Comparison of ENCODE assay signal across 28 cellular contexts in genomic region chr6:52642381-52642780, GRCh38. TPM values are rescaled to one million over a fixed set of nuclear protein-coding genes. Genes with fewer than 3 reads are reported as not detected.
DNase-seq lines count a peak whose midpoint lies in the region; ATAC-seq and TF ChIP-seq lines count a peak whose summit lies in the region.
"Had no signal": no experiment of that assay in that cellular context is flagged by ENCODE, and none has a peak within 500 bp of the region (broad histone marks: within the 10 kb centered on the region; RNA-seq: fewer than 3 reads in every experiment).

No MANE protein-coding gene starts in this region.

- H3K27ac Mint-ChIP-seq in dendritic cell treated with granulocyte-macrophage colony-stimulating factor and Interleukin-4, amounts not matched to agents 40 ng/mL and 50 ng/mL, for 4 days: peak overlapping the region; percentile 90
- no peak overlapping the region for H3K27ac Mint-ChIP-seq in HFFc6
- H3K27ac Mint-ChIP-seq: activated naive CD4-positive, alpha-beta T cell treated with anti-CD3 and anti-CD28 coated beads for 36 hours; activated T-helper 1 cell treated with anti-CD3 and anti-CD28 coated beads, Interleukin-12 subunit alpha, Interleukin-12 subunit beta, Interleukin-2, Interleukin-4 antibody, amounts not matched to agents 30 ng/mL and 10 ng/mL and 1 ng/mL, durations not matched to agents 14 hours and 24 hours and 36 hours; CD8-positive, alpha-beta T cell; T-cell had no signal

- peak overlapping the region in 4 of 11 experiments; percentile 41 to 74 (median 61); a peak in 8 of 22 replicates for H3K9ac ChIP-seq in BLaER1 treated with 17β-estradiol and CSF1 and Interleukin-3, amounts not matched to agents 10 nM and 100 nM

- no peak for ATAC-seq in GM19455 (IDR thresholded peaks at IDR 0.05; ENCODE audit: unreplicated experiment)
- ATAC-seq in HG03095 (IDR thresholded peaks at IDR 0.05; ENCODE audit: unreplicated experiment): no peak
- ATAC-seq: activated CD4-positive, CD25-positive, alpha-beta regulatory T cell treated with anti-CD3 and anti-CD28 coated beads, Interleukin-2, amount 50 U/mL, for 24 hours; CD8-positive, alpha-beta T cell; T-cell had no signal

- 0 out of 20 replicates have a peak overlapping the region, but pooled peaks of 1 of the 10 experiments have one; percentile 10 for H3K4me3 ChIP-seq in BLaER1 treated with 17β-estradiol and CSF1 and Interleukin-3, amounts not matched to agents 10 nM and 100 nM
- H3K4me3 ChIP-seq in ovary: no peak overlapping the region
- H3K4me3 ChIP-seq: adrenal gland, MG63, Peyer's patch, prostate gland, sigmoid colon, suprapubic skin had no signal

- no peak for TF ChIP-seq CTCF in HFFc6 (IDR thresholded peaks at IDR 0.05)
- no peak for TF ChIP-seq CTCF in ovary (IDR thresholded peaks at IDR 0.05)

- peaks cover 0 to 14% (median 0%) of the 10 kb centered on the region in 11 experiments; a peak in 3 of 22 replicates for H3K9me3 ChIP-seq in BLaER1 treated with 17β-estradiol and CSF1 and Interleukin-3, amounts not matched to agents 10 nM and 100 nM (replicated peaks in 1 of 11)
- no peaks in the 10 kb centered on the region for H3K9me3 ChIP-seq in ovary
- H3K9me3 ChIP-seq: adrenal gland, MG63, Peyer's patch, prostate gland, sigmoid colon, suprapubic skin had no signal

- peaks cover 3% of the 10 kb centered on the region for H3K27me3 Mint-ChIP-seq in dendritic cell treated with granulocyte-macrophage colony-stimulating factor and Interleukin-4, amounts not matched to agents 40 ng/mL and 50 ng/mL, for 4 days
- peaks cover 2% of the 10 kb centered on the region; the same call in 1 of the 2 replicates for H3K27me3 Mint-ChIP-seq in HFFc6 (ENCODE audit: insufficient read depth)

- 56 to 59% (median 58%) methylated on average over 2 of the region's 2 CpGs for WGBS in ovary, 3 donors

- no peaks in the 10 kb centered on the region for H3K9me3 Mint-ChIP-seq in dendritic cell treated with granulocyte-macrophage colony-stimulating factor and Interleukin-4, amounts not matched to agents 40 ng/mL and 50 ng/mL, for 4 days
- H3K9me3 Mint-ChIP-seq in HFFc6: no peaks in the 10 kb centered on the region
- H3K9me3 Mint-ChIP-seq: activated naive CD4-positive, alpha-beta T cell treated with anti-CD3 and anti-CD28 coated beads for 36 hours; activated T-helper 1 cell treated with anti-CD3 and anti-CD28 coated beads, Interleukin-12 subunit alpha, Interleukin-12 subunit beta, Interleukin-2, Interleukin-4 antibody, amounts not matched to agents 30 ng/mL and 10 ng/mL and 1 ng/mL, durations not matched to agents 14 hours and 24 hours and 36 hours; brain; CD8-positive, alpha-beta T cell; T-cell had no signal

- H3K36me3 Mint-ChIP-seq in dendritic cell treated with granulocyte-macrophage colony-stimulating factor and Interleukin-4, amounts not matched to agents 40 ng/mL and 50 ng/mL, for 4 days (ENCODE audit: low read depth): no peaks in the 10 kb centered on the region
- H3K36me3 Mint-ChIP-seq in HFFc6 (ENCODE audit: low read depth): no peaks in the 10 kb centered on the region
- H3K36me3 Mint-ChIP-seq: brain; CD8-positive, alpha-beta T cell; T-cell had no signal

- H3K4me1 ChIP-seq in BLaER1 treated with 17β-estradiol and CSF1 and Interleukin-3, amounts not matched to agents 10 nM and 100 nM: peaks cover 11 to 83% (median 22%) of the 10 kb centered on the region in 10 experiments
- H3K4me1 ChIP-seq in ovary (ENCODE audit: insufficient read depth): no peaks in the 10 kb centered on the region
- H3K4me1 ChIP-seq: adrenal gland, Peyer's patch, prostate gland, sigmoid colon had no signal

- H3K4me3 Mint-ChIP-seq in dendritic cell treated with granulocyte-macrophage colony-stimulating factor and Interleukin-4, amounts not matched to agents 40 ng/mL and 50 ng/mL, for 4 days: no peak overlapping the region
- H3K4me3 Mint-ChIP-seq in HFFc6: no peak overlapping the region
- H3K4me3 Mint-ChIP-seq: activated naive CD4-positive, alpha-beta T cell treated with anti-CD3 and anti-CD28 coated beads for 36 hours; activated T-helper 1 cell treated with anti-CD3 and anti-CD28 coated beads, Interleukin-12 subunit alpha, Interleukin-12 subunit beta, Interleukin-2, Interleukin-4 antibody, amounts not matched to agents 30 ng/mL and 10 ng/mL and 1 ng/mL, durations not matched to agents 14 hours and 24 hours and 36 hours; brain; CD8-positive, alpha-beta T cell; T-cell had no signal

- peak overlapping the region; percentile 39 to 88 (median 65); a peak in 20 of 22 replicates for H3K4me2 ChIP-seq in BLaER1 treated with 17β-estradiol and CSF1 and Interleukin-3, amounts not matched to agents 10 nM and 100 nM

- no peaks in the 10 kb centered on the region for H3K27me3 ChIP-seq in BLaER1 treated with 17β-estradiol and CSF1 and Interleukin-3, amounts not matched to agents 10 nM and 100 nM
- H3K27me3 ChIP-seq in ovary: no peaks in the 10 kb centered on the region
- H3K27me3 ChIP-seq: Peyer's patch, sigmoid colon had no signal

- DNase-seq in NCI-H1105 (lab: John Stamatoyannopoulos, UW) (peak; percentile 74), NCI-H69 (lab: John Stamatoyannopoulos, UW) (peak; percentile 88), HFFc6 (no peak), ovary (no peak)
- DNase-seq: activated CD4-positive, alpha-beta T cell treated with anti-CD3 and anti-CD28 coated beads, Interleukin-2, amount 50 U/mL, for 48 hours; activated CD8-positive, alpha-beta memory T cell treated with anti-CD3 and anti-CD28 coated beads, Interleukin-2, amount 50 U/mL, for 4 hours; activated naive CD4-positive, alpha-beta T cell treated with anti-CD3 and anti-CD28 coated beads for 36 hours; adrenal gland; CD8-positive, alpha-beta T cell; cerebellar nuclear complex; NCI-H187; NCI-H345; Peyer's patch; SIG-M5; sigmoid colon; stimulated activated CD4-positive, alpha-beta T cell treated with anti-CD3 and anti-CD28 coated beads, Interleukin-15, amount 100 ng/mL, for 24 hours; stimulated activated naive CD4-positive, alpha-beta T cell; T-cell had no signal

- TF ChIP-seq EP300 in ovary (IDR thresholded peaks at IDR 0.05): no peak

- no peaks in the 10 kb centered on the region for H3K36me3 ChIP-seq in BLaER1 treated with 17β-estradiol and CSF1 and Interleukin-3, amounts not matched to agents 10 nM and 100 nM
- no peaks in the 10 kb centered on the region for H3K36me3 ChIP-seq in ovary
- H3K36me3 ChIP-seq: adrenal gland, MG63, Peyer's patch, prostate gland, sigmoid colon, suprapubic skin had no signal

- H4K20me1 ChIP-seq in BLaER1 treated with 17β-estradiol and CSF1 and Interleukin-3, amounts not matched to agents 10 nM and 100 nM: no peaks in the 10 kb centered on the region

- no peak for TF ChIP-seq POLR2A in ovary (IDR thresholded peaks at IDR 0.05)

- intact Hi-C loops in dendritic cell treated with granulocyte-macrophage colony-stimulating factor and Interleukin-4, amounts not matched to agents 40 ng/mL and 50 ng/mL, for 4 days (cut with micrococcal nuclease): loop anchor here (5.0 kb wide), 1 partner anchor 65 kb away; the partner anchor contains the start of gene TRAM2
- intact Hi-C loops in ovary (cut with DNase I): no loop called here

- H3K4me1 Mint-ChIP-seq in dendritic cell treated with granulocyte-macrophage colony-stimulating factor and Interleukin-4, amounts not matched to agents 40 ng/mL and 50 ng/mL, for 4 days (ENCODE audit: low read depth): peaks cover 62% of the 10 kb centered on the region
- H3K4me1 Mint-ChIP-seq in HFFc6 (ENCODE audit: low read depth): peaks cover 17% of the 10 kb centered on the region

- H3K27ac ChIP-seq in BLaER1 treated with 17β-estradiol and CSF1 and Interleukin-3, amounts not matched to agents 10 nM and 100 nM: peak overlapping the region in 7 of 11 experiments; percentile 9 to 94 (median 79); a peak in 10 of 22 replicates
- no peak overlapping the region for H3K27ac ChIP-seq in ovary
- H3K27ac ChIP-seq: adrenal gland, Peyer's patch, prostate gland, sigmoid colon, suprapubic skin had no signal

RNA-seq across cellular contexts. Expression of gene TMEM14A, which starts 28.5 kb away (rescaled TPM):
- total RNA-seq in HFFc6 (2021; fragmentation: NEBNext Ultra II Directional; extraction: Animal tissue kit (Norgen Biotek cat#: 25700)): 10 to 100 TPM; 36.3 to 48.0 (median 45.0) TPM
- total RNA-seq in ovary: 10 to 100 TPM; 17.0 to 31.4 (median 24.2) TPM
- 10 to 100 TPM; 34.2 to 35.6 TPM for polyA plus RNA-seq in ovary

Comparison
In these comparisons a context has a peak if more than half of its experiments do, and no peak if none do; other contexts are left out.
1. H3K27ac ChIP-seq: peak in BLaER1 treated with 17β-estradiol and CSF1 and Interleukin-3, amounts not matched to agents 10 nM and 100 nM (7 of 11); none in ovary (0 of 2).
2. DNase-seq: peak in NCI-H1105 (single experiment) and NCI-H69 (single experiment); none in HFFc6 (single experiment) and ovary (0 of 5).